ENCODE assay signal across 2 cellular contexts in genomic region chr17:79569996-79570395, GRCh38. TPM values are rescaled to one million over a fixed set of nuclear protein-coding genes. Genes with fewer than 3 reads are reported as not detected.
"Had no signal": no experiment of that assay in that cellular context is flagged by ENCODE, and none has a peak within 500 bp of the region (broad histone marks: within the 10 kb centered on the region; RNA-seq: fewer than 3 reads in every experiment).

No MANE protein-coding gene starts in this region.

RNA-seq across cellular contexts. Expression of gene RBFOX3, which starts 40.9 kb away (rescaled TPM):
- total RNA-seq: GM23248, HFFc6 had no signal
- polyA plus RNA-seq: GM23248 had no signal
